ENCODE assay signal across 28 cellular contexts in genomic region chr2:72625359-72625758, GRCh38.
"Had no signal": no experiment of that assay in that cellular context is flagged by ENCODE, and none has a peak within 500 bp of the region (broad histone marks: within the 10 kb centered on the region; RNA-seq: fewer than 3 reads in every experiment).

No MANE protein-coding gene starts in this region.

- H3K36me3 ChIP-seq: ascending aorta, breast epithelium, cardiac muscle cell, colonic mucosa, esophagus muscularis mucosa, WERI-Rb-1 had no signal

- H3K4me3 ChIP-seq: ascending aorta, breast epithelium, cardiac muscle cell, colonic mucosa, esophagus muscularis mucosa had no signal

- H3K27me3 ChIP-seq: ascending aorta, breast epithelium, cardiac muscle cell, colonic mucosa, esophagus muscularis mucosa had no signal

- H3K9me3 ChIP-seq: ascending aorta, breast epithelium, colonic mucosa, esophagus muscularis mucosa had no signal

- ATAC-seq: activated CD4-positive, CD25-positive, alpha-beta regulatory T cell treated with anti-CD3 and anti-CD28 coated beads, Interleukin-2, amount 50 U/mL, for 24 hours; activated CD8-positive, alpha-beta T cell treated with anti-CD3 and anti-CD28 coated beads for 36 hours; activated naive CD8-positive, alpha-beta T cell treated with anti-CD3 and anti-CD28 coated beads, Interleukin-2, amount 50 U/mL, for 24 hours; activated T-cell treated with anti-CD3 and anti-CD28 coated beads, Interleukin-2, amount 50 U/mL, for 4 hours; activated T-helper 17 cell treated with anti-CD3 and anti-CD28 coated beads, Interleukin-2, amount 50 U/mL, for 72 hours; T-helper 17 cell had no signal

- H3K27ac ChIP-seq: ascending aorta, breast epithelium, cardiac muscle cell, colonic mucosa, esophagus muscularis mucosa, WERI-Rb-1 had no signal

- H3K4me1 ChIP-seq: ascending aorta, breast epithelium, colonic mucosa had no signal

- DNase-seq: activated B cell treated with CpG ODN at 0.5 μM for 24 hours; activated CD4-positive, alpha-beta T cell treated with anti-CD3 and anti-CD28 coated beads for 48 hours; activated CD4-positive, alpha-beta T cell treated with anti-CD3 and anti-CD28 coated beads, Interleukin-2, amount 50 U/mL, for 1 hour; activated CD4-positive, alpha-beta T cell treated with anti-CD3 and anti-CD28 coated beads, Interleukin-2, amount 50 U/mL, for 48 hours; activated CD8-positive, alpha-beta memory T cell treated with anti-CD3 and anti-CD28 coated beads for 24 hours; activated CD8-positive, alpha-beta T cell treated with anti-CD3 and anti-CD28 coated beads for 36 hours; activated effector memory CD4-positive, alpha-beta T cell treated with Interleukin-2 at 50 U/mL for 16 hours; activated naive CD4-positive, alpha-beta T cell treated with anti-CD3 and anti-CD28 coated beads for 36 hours; activated naive CD8-positive, alpha-beta T cell treated with anti-CD3 and anti-CD28 coated beads for 36 hours; activated naive CD8-positive, alpha-beta T cell treated with anti-CD3 and anti-CD28 coated beads, Interleukin-2, amount 50 U/mL, for 24 hours; activated T-cell treated with anti-CD3 and anti-CD28 coated beads, Interleukin-2, amount 50 U/mL, for 4 hours; central memory CD4-positive, alpha-beta T cell; cerebellar nuclear complex; colonic mucosa; effector CD8-positive, alpha-beta T cell; foreskin fibroblast; head of caudate nucleus; hypothalamus; T-helper 1 cell; T-helper 17 cell; T1000; WERI-Rb-1 had no signal
